ENCODE assay signal across 1 cellular context in the genomic region with DNA sequence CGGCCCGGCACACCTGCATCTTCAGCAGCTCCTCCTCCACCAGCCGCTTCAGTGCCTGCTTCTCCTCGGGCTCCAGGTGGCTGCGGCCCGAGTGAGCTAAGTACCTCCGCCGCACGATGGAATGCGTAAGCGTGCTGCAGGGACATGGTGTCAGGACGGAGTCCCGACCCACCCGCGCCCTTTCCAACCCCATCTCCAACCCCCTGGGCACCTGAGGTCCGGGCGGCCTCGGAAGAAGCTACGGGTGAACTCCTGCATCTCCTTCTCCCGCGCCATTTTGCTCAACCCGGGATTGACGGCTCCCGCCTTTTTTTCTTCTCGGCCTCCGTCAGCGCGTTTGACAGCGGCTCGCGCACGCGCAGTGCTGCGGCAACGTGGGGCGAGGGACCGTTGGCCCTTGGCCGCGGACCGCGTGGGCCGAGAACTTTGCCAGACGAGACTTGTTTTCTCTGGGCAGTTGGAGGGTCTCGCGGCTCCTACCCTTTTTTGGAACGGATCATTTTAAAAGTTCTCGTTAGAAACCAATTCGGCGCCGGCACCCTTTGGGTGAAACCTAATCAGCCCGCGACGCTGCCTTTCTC.
TF ChIP-seq lines count a peak whose summit lies in the region.

A gene with protein sequence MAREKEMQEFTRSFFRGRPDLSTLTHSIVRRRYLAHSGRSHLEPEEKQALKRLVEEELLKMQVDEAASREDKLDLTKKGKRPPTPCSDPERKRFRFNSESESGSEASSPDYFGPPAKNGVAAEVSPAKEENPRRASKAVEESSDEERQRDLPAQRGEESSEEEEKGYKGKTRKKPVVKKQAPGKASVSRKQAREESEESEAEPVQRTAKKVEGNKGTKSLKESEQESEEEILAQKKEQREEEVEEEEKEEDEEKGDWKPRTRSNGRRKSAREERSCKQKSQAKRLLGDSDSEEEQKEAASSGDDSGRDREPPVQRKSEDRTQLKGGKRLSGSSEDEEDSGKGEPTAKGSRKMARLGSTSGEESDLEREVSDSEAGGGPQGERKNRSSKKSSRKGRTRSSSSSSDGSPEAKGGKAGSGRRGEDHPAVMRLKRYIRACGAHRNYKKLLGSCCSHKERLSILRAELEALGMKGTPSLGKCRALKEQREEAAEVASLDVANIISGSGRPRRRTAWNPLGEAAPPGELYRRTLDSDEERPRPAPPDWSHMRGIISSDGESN (minus strand): TSS at position 288 of the 581 bp plus-strand sequence. CDS start 12 bp downstream, at position 276.

TF ChIP-seq in K562, 482 proteins besides CTCF, POLR2A, EP300 and RAD21 (continued from another document and continues in another):
- TF ChIP-seq ZBTB40 (IDR thresholded peaks at IDR 0.05) (0 out of 2 replicates have a peak, but pooled peaks have one; percentile 14), ZBTB40 (CRISPR knock-in tag; IDR thresholded peaks at IDR 0.05) (no peak), RNF2 (IDR thresholded peaks at IDR 0.05) (peak; percentile 58; the same call in 1 of the 2 replicates), FOXJ3 (CRISPR knock-in tag; IDR thresholded peaks at IDR 0.05) (no peak), SP2 (IDR thresholded peaks at IDR 0.05; ENCODE audit: extremely low read depth, low read depth, low read length, poor library complexity, severe bottlenecking) (no peak), STAT5B (CRISPR knock-in tag; IDR thresholded peaks at IDR 0.05) (no peak), ZBTB17 (CRISPR knock-in tag; IDR thresholded peaks at IDR 0.05) (no peak), MCM3 (IDR thresholded peaks at IDR 0.05) (no peak), ZNF449 (CRISPR knock-in tag; IDR thresholded peaks at IDR 0.05) (no peak), DIDO1 (tag; IDR thresholded peaks at IDR 0.05; ENCODE audit: low read depth) (no peak; the same call in 1 of the 2 replicates), GABPA (tag; conservative IDR thresholded peaks at IDR 0.05; ENCODE audit: low read depth) (no peak), E2F3 (CRISPR knock-in tag; IDR thresholded peaks at IDR 0.05) (peak; percentile 97), CHD4 (IDR thresholded peaks at IDR 0.05; ENCODE audit: insufficient read depth, insufficient replicate concordance, low read depth, low read length, poor library complexity, severe bottlenecking) (no peak), ZZZ3 (IDR thresholded peaks at IDR 0.05) (0 out of 2 replicates have a peak, but pooled peaks have one; percentile 54), ARID4B (CRISPR knock-in tag; IDR thresholded peaks at IDR 0.05) (peak; percentile 13; the same call in 1 of the 2 replicates), ZNF584 (CRISPR knock-in tag; IDR thresholded peaks at IDR 0.05; ENCODE audit: low read depth) (0 out of 2 replicates have a peak, but pooled peaks have one; percentile 0), JUNB (CRISPR knock-in tag; conservative IDR thresholded peaks at IDR 0.05) (no peak), SPI1 (IDR thresholded peaks at IDR 0.05; ENCODE audit: borderline replicate concordance, low read depth, low read length) (no peak), USF1 (CRISPR knock-in tag; IDR thresholded peaks at IDR 0.05) (no peak), NR2F6 (CRISPR knock-in tag; IDR thresholded peaks at IDR 0.05) (no peak), HNRNPL (IDR thresholded peaks at IDR 0.05; ENCODE audit: low read depth, low read length) (no peak), NFRKB (IDR thresholded peaks at IDR 0.05; ENCODE audit: low read depth) (peak; percentile 97; the same call in 1 of the 2 replicates), ZBED1 (IDR thresholded peaks at IDR 0.05) (no peak; the same call in 1 of the 2 replicates), DMBX1 (CRISPR knock-in tag; IDR thresholded peaks at IDR 0.05; ENCODE audit: borderline replicate concordance) (no peak), MYNN (IDR thresholded peaks at IDR 0.05) (no peak), MYNN (CRISPR knock-in tag; IDR thresholded peaks at IDR 0.05) (no peak), LEF1 (IDR thresholded peaks at IDR 0.05) (no peak), SAP30 (IDR thresholded peaks at IDR 0.05; ENCODE audit: borderline replicate concordance, insufficient read depth, low read depth, low read length, poor library complexity, severe bottlenecking) (peak; percentile 88), BMI1 (IDR thresholded peaks at IDR 0.05; ENCODE audit: low read length) (no peak), ZNF586 (CRISPR knock-in tag; conservative IDR thresholded peaks at IDR 0.05) (no peak), ATF1 (CRISPR knock-in tag; IDR thresholded peaks at IDR 0.05) (no peak), ATF1 (tag; IDR thresholded peaks at IDR 0.05) (no peak), ZNF76 (CRISPR knock-in tag; IDR thresholded peaks at IDR 0.05; ENCODE audit: borderline replicate concordance) (no peak), ZBTB1 (CRISPR knock-in tag; IDR thresholded peaks at IDR 0.05; ENCODE audit: borderline replicate concordance, low read depth) (no peak), RFX1 (IDR thresholded peaks at IDR 0.05) (no peak), IRF2 (CRISPR knock-in tag; IDR thresholded peaks at IDR 0.05) (no peak), LARP7 (IDR thresholded peaks at IDR 0.05) (no peak), GATAD2A (IDR thresholded peaks at IDR 0.05) (no peak), ZNF239 (CRISPR knock-in tag; IDR thresholded peaks at IDR 0.05) (peak; percentile 5; the same call in 1 of the 2 replicates), ERF (CRISPR knock-in tag; IDR thresholded peaks at IDR 0.05) (no peak), CSDE1 (IDR thresholded peaks at IDR 0.05) (no peak; a peak in 1 of 4 replicates), HSF4 (CRISPR knock-in tag; IDR thresholded peaks at IDR 0.05; ENCODE audit: borderline replicate concordance) (no peak)
- TF ChIP-seq, protein P1, sequence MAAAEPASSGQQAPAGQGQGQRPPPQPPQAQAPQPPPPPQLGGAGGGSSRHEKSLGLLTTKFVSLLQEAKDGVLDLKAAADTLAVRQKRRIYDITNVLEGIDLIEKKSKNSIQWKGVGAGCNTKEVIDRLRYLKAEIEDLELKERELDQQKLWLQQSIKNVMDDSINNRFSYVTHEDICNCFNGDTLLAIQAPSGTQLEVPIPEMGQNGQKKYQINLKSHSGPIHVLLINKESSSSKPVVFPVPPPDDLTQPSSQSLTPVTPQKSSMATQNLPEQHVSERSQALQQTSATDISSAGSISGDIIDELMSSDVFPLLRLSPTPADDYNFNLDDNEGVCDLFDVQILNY (CRISPR knock-in tag; IDR thresholded peaks at IDR 0.05), result no peak
- TF ChIP-seq, protein P2, sequence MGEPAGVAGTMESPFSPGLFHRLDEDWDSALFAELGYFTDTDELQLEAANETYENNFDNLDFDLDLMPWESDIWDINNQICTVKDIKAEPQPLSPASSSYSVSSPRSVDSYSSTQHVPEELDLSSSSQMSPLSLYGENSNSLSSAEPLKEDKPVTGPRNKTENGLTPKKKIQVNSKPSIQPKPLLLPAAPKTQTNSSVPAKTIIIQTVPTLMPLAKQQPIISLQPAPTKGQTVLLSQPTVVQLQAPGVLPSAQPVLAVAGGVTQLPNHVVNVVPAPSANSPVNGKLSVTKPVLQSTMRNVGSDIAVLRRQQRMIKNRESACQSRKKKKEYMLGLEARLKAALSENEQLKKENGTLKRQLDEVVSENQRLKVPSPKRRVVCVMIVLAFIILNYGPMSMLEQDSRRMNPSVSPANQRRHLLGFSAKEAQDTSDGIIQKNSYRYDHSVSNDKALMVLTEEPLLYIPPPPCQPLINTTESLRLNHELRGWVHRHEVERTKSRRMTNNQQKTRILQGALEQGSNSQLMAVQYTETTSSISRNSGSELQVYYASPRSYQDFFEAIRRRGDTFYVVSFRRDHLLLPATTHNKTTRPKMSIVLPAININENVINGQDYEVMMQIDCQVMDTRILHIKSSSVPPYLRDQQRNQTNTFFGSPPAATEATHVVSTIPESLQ (CRISPR knock-in tag; IDR thresholded peaks at IDR 0.05), result peak; percentile 94
